Comparison of ENCODE assay signal across 7 cellular contexts in the genomic region with DNA sequence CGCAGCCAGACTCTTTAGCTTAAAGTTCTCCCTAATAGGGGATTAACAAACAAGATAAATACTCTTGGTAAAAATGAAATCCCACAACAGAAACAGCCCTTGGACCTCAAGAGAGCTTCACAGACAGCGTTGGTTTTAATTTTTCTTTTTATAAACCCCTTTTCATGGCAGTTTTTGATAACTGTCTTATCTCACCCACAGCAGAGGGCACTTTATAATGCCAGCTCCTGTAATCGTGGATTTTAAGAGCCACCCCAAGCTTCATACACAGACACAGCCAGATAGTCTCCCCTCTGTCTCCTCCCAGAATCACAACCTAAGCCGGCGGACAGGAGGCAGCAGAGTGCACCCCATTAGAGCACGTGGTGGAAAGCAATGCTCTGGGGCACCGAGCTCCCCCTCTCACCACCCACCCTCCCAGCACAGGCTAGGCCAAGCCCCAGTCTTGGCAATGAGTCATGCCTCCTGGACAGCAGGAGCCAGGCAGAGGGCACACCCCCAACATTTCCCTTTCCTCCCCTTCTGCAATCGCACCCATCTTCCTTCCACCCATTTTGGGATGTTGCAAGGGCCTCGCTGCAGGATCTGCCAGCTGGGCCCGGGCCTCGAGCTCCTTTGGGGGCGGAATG. TPM values are rescaled to one million over a fixed set of nuclear protein-coding genes. Genes with fewer than 3 reads are reported as not detected.
DNase-seq lines count a peak whose midpoint lies in the region; ATAC-seq and TF ChIP-seq lines count a peak whose summit lies in the region.

No MANE protein-coding gene starts in this region.

- H3K9me3 ChIP-seq in duodenal mucosa (ENCODE audit: control insufficient read depth in 1 of 2, low read length in 2 of 2) (no peaks in the 10 kb centered on the region), right lobe of liver (no peaks in the 10 kb centered on the region)

- H3K27me3 ChIP-seq in GM06990 (replicated peaks; ENCODE audit: control insufficient read depth, insufficient read depth, low read length) (no peaks in the 10 kb centered on the region; the same call in 1 of the 2 replicates), duodenal mucosa (ENCODE audit: control insufficient read depth in 1 of 2, insufficient read depth in 2 of 2, low read length in 2 of 2) (no peaks in the 10 kb centered on the region), right lobe of liver (no peaks in the 10 kb centered on the region)

- WGBS in right lobe of liver (ENCODE audit: insufficient coverage, low coverage, low lambda C conversion rate, missing lambda C conversion rate): 19% methylated on average over 7 of the region's 12 CpGs

- H3K4me1 ChIP-seq in duodenal mucosa (ENCODE audit: control insufficient read depth in 1 of 2, insufficient read depth in 2 of 2, low read length in 2 of 2): peaks cover 25 to 34% of the 10 kb centered on the region in 2 donors
- no peaks in the 10 kb centered on the region for H3K4me1 ChIP-seq in right lobe of liver

- peak; percentile 35 for ATAC-seq in GM21367 (IDR thresholded peaks at IDR 0.05; ENCODE audit: unreplicated experiment)
- ATAC-seq in right lobe of liver: peak; percentile 3 to 17 (median 9)
- peak; percentile 26 for ATAC-seq in stimulated activated naive B cell treated with anti-CD40 and anti-IgM and Interleukin-4, amounts not matched to agents 10 μg/mL and 1 μg/mL and 100 μg/mL, for 72 hours (replicated peaks)

- TF ChIP-seq CTCF in GM06990 (IDR thresholded peaks at IDR 0.05; ENCODE audit: insufficient read depth, low read length, poor library complexity, severe bottlenecking) (peak; percentile 56), right lobe of liver (IDR thresholded peaks at IDR 0.05) (peak; percentile 18 to 34 (median 32))

- peaks cover 31 to 48% of the 10 kb centered on the region in 2 donors for H3K4me1 Mint-ChIP-seq in stimulated activated naive B cell treated with anti-CD40 and anti-IgM and Interleukin-4, amounts not matched to agents 10 μg/mL and 1 μg/mL and 100 μg/mL, for 72 hours

- peaks cover 0 to 1% of the 10 kb centered on the region in 2 donors for H3K9me3 Mint-ChIP-seq in stimulated activated naive B cell treated with anti-CD40 and anti-IgM and Interleukin-4, amounts not matched to agents 10 μg/mL and 1 μg/mL and 100 μg/mL, for 72 hours

- H3K27ac ChIP-seq in duodenal mucosa (ENCODE audit: low read depth, low read length): peak overlapping the region; percentile 81
- peak overlapping the region; percentile 74 to 96 (median 86) for H3K27ac ChIP-seq in right lobe of liver

- peak overlapping the region; percentile 34 to 74 for H3K9ac ChIP-seq in duodenal mucosa (ENCODE audit: low read depth in 1 of 2, low read length in 2 of 2)

- TF ChIP-seq POLR2A in right lobe of liver (IDR thresholded peaks at IDR 0.05): no peak

- H3K27ac Mint-ChIP-seq in stimulated activated naive B cell treated with anti-CD40 and anti-IgM and Interleukin-4, amounts not matched to agents 10 μg/mL and 1 μg/mL and 100 μg/mL, for 72 hours: no peak overlapping the region

- peaks cover 58 to 74% of the 10 kb centered on the region in 2 donors for H3K27me3 Mint-ChIP-seq in stimulated activated naive B cell treated with anti-CD40 and anti-IgM and Interleukin-4, amounts not matched to agents 10 μg/mL and 1 μg/mL and 100 μg/mL, for 72 hours

- peak overlapping the region; percentile 23 to 91 for H3K4me3 Mint-ChIP-seq in stimulated activated naive B cell treated with anti-CD40 and anti-IgM and Interleukin-4, amounts not matched to agents 10 μg/mL and 1 μg/mL and 100 μg/mL, for 72 hours

- no peaks in the 10 kb centered on the region for H3K36me3 ChIP-seq in GM06990 (ENCODE audit: control insufficient read depth, insufficient read depth, low read length)
- H3K36me3 ChIP-seq in duodenal mucosa (ENCODE audit: control insufficient read depth in 1 of 2, insufficient read depth in 2 of 2, low read length in 2 of 2): peaks cover 5 to 27% of the 10 kb centered on the region in 2 donors
- H3K36me3 ChIP-seq in right lobe of liver: no peaks in the 10 kb centered on the region

- intact Hi-C loops in right lobe of liver (cut with DNase I): no loop called here

- H3K36me3 Mint-ChIP-seq in stimulated activated naive B cell treated with anti-CD40 and anti-IgM and Interleukin-4, amounts not matched to agents 10 μg/mL and 1 μg/mL and 100 μg/mL, for 72 hours: no peaks in the 10 kb centered on the region

- peak overlapping the region; percentile 55 for H3K4me3 ChIP-seq in GM06990 (replicated peaks; ENCODE audit: low read depth, low read length)
- H3K4me3 ChIP-seq in duodenal mucosa (ENCODE audit: low read depth in 1 of 2, low read length in 2 of 2): peak overlapping the region; percentile 86 to 93
- H3K4me3 ChIP-seq in right lobe of liver: peak overlapping the region; percentile 69 to 83 (median 74)

- peak; percentile 47 for DNase-seq in GM06990 (ENCODE audit: extremely low read depth, insufficient read length)
- DNase-seq in HS-27A (ENCODE audit: low read depth): peak; percentile 88
- DNase-seq in SW480 (ENCODE audit: low spot score): peak; percentile 95
- peak; percentile 62 to 69 (median 67) for DNase-seq in right lobe of liver
- peak; percentile 13 for DNase-seq in stimulated activated naive B cell treated with anti-CD40 and anti-IgM and Interleukin-4, amounts not matched to agents 10 μg/mL and 1 μg/mL and 100 μg/mL, for 72 hours

RNA-seq across cellular contexts. Expression of a gene that starts 2.5 kb away (rescaled TPM):
- 1 to 10 TPM; 3.1 to 8.5 (median 6.7) TPM for total RNA-seq in right lobe of liver

Comparison
In these comparisons a context has a peak if more than half of its experiments do, and no peak if none do; other contexts are left out.
1. Peak in every context shown above with its lines: DNase-seq, ATAC-seq, H3K4me3 ChIP-seq and H3K27ac ChIP-seq.
2. DNase-seq: peak in every context shown above with its lines; median percentile 95 in SW480; 88 in HS-27A; 67 in right lobe of liver; 47 in GM06990; 13 in stimulated activated naive B cell treated with anti-CD40 and anti-IgM and Interleukin-4, amounts not matched to agents 10 μg/mL and 1 μg/mL and 100 μg/mL, for 72 hours.